9 cellular contexts compared by ENCODE assay signal in genomic region chr1:185046639-185047038, GRCh38. TPM values are rescaled to one million over a fixed set of nuclear protein-coding genes. Genes with fewer than 3 reads are reported as not detected.
DNase-seq lines count a peak whose midpoint lies in the region; ATAC-seq and TF ChIP-seq lines count a peak whose summit lies in the region.
"Had no signal": no experiment of that assay in that cellular context is flagged by ENCODE, and none has a peak within 500 bp of the region (broad histone marks: within the 10 kb centered on the region; RNA-seq: fewer than 3 reads in every experiment).

No MANE protein-coding gene starts in this region.

- WGBS in right cardiac atrium, result 1% methylated on average over 6 of the region's 6 CpGs

- TF ChIP-seq CTCF in HCT116 (IDR thresholded peaks at IDR 0.05 in 2 of 3, conservative IDR thresholded peaks at IDR 0.05 in 1 of 3; ENCODE audit: borderline replicate concordance in 1 of 3, insufficient read depth in 1 of 3, low read depth in 2 of 3, low read length in 2 of 3) (no peak), WI38 (IDR thresholded peaks at IDR 0.05; ENCODE audit: low read depth, low read length) (no peak)

- H3K9ac ChIP-seq in HCT116 (ENCODE audit: low read length) (peak overlapping the region; percentile 82), skeletal muscle satellite cell (ENCODE audit: low read depth, low read length) (peak overlapping the region; percentile 84)

- ATAC-seq in HCT116 (no peak), right cardiac atrium (no peak), HG03025 (IDR thresholded peaks at IDR 0.05; ENCODE audit: low FRiP score, unreplicated experiment) (no peak)

- H3K4me2 ChIP-seq in HCT116 (ENCODE audit: low read length) (peak overlapping the region; percentile 91), skeletal muscle satellite cell (ENCODE audit: low read length) (peak overlapping the region; percentile 89)

- no peak overlapping the region for H3K27ac ChIP-seq in HCT116 (ENCODE audit: low read depth, low read length)
- no peak overlapping the region for H3K27ac ChIP-seq in right cardiac atrium (ENCODE audit: low read length)

- no TSS peak for BruUV-seq in HCT116 (replicated peaks; lab: Mats Ljungman, UMichigan)

- CTCF ChIA-PET in HCT116 (lab: Charles Lee), result no interaction called here

- no peak for TF ChIP-seq POLR2A in HCT116 (IDR thresholded peaks at IDR 0.05; ENCODE audit: borderline replicate concordance, extremely low read depth, insufficient read depth, insufficient read length)

- RAD21 ChIA-PET in HCT116 (lab: Charles Lee; ENCODE audit: low non-redundant PET in 1 of 2, low total read pairs in 2 of 2, uncharacterized antibody in 2 of 2, unreplicated experiment in 2 of 2), result no interaction called here

- POLR2A ChIA-PET in HCT116 (lab: Charles Lee), result no interaction called here

- H3K4me1 ChIP-seq in HCT116 (ENCODE audit: control insufficient read depth in 1 of 2, insufficient read depth in 2 of 2, low read length in 2 of 2), result peaks cover 6 to 17% of the 10 kb centered on the region in 2 experiments; a peak in 3 of 4 replicates
- H3K4me1 ChIP-seq in right cardiac atrium (ENCODE audit: control insufficient read depth, insufficient read depth, low read length), result no peaks in the 10 kb centered on the region
- H3K4me1 ChIP-seq in skeletal muscle satellite cell (ENCODE audit: control insufficient read depth, insufficient read depth, low read length), result peaks cover 14% of the 10 kb centered on the region

- H2AFZ ChIP-seq in HCT116 (ENCODE audit: low read depth, low read length, poor library complexity, severe bottlenecking), result no peak overlapping the region

- no peak for TF ChIP-seq RAD21 in HCT116 (IDR thresholded peaks at IDR 0.05; ENCODE audit: low read depth)

- H3K9me2 ChIP-seq in HCT116 (ENCODE audit: insufficient read depth), result no peaks in the 10 kb centered on the region

- no peaks in the 10 kb centered on the region for H3K9me3 ChIP-seq in HCT116 (ENCODE audit: control insufficient read depth in 1 of 2, insufficient read depth in 1 of 2, low read depth in 1 of 2, low read length in 2 of 2)
- no peaks in the 10 kb centered on the region for H3K9me3 ChIP-seq in right cardiac atrium (ENCODE audit: control insufficient read depth, low read length)
- no peaks in the 10 kb centered on the region for H3K9me3 ChIP-seq in skeletal muscle satellite cell (replicated peaks; ENCODE audit: low read length)
- H3K9me3 ChIP-seq: mucosa of descending colon had no signal

- peaks cover 60% of the 10 kb centered on the region for H3K79me2 ChIP-seq in HCT116 (ENCODE audit: insufficient read depth, low read length)

- intact Hi-C loops in HCT116 (cut with micrococcal nuclease), result no loop called here
- intact Hi-C loops in right cardiac atrium (cut with DNase I), result no loop called here

- H3K36me3 ChIP-seq in HCT116 (ENCODE audit: control insufficient read depth in 1 of 2, insufficient read depth in 2 of 2, low read length in 2 of 2) (no peaks in the 10 kb centered on the region), skeletal muscle satellite cell (ENCODE audit: insufficient read depth, low read length) (no peaks in the 10 kb centered on the region)

- H4K20me1 ChIP-seq in HCT116 (ENCODE audit: insufficient read depth), result peaks cover 4% of the 10 kb centered on the region; the same call in 1 of the 2 replicates

- H3K27me3 ChIP-seq in HCT116 (ENCODE audit: insufficient read depth, low read length) (no peaks in the 10 kb centered on the region), right cardiac atrium (ENCODE audit: control insufficient read depth, insufficient read depth) (no peaks in the 10 kb centered on the region), skeletal muscle satellite cell (ENCODE audit: control insufficient read depth, insufficient read depth, low read length) (no peaks in the 10 kb centered on the region)

- DNase-seq in HCT116 (ENCODE audit: low read depth, low spot score), result no peak
- no peak for DNase-seq in right cardiac atrium
- no peak for DNase-seq in EL
- no peak for DNase-seq in stimulated activated CD4-positive, alpha-beta T cell treated with anti-CD3 and anti-CD28 coated beads, Interleukin-4, amount 100 ng/mL, for 4 hours
- DNase-seq in hippocampal formation (lab: John Stamatoyannopoulos, UW), result no peak

- H3K4me3 ChIP-seq in HCT116 (replicated peaks in 1 of 2; ENCODE audit: low read depth in 1 of 2, low read length in 2 of 2), result peak overlapping the region; percentile 81 to 86
- H3K4me3 ChIP-seq in WI38 (ENCODE audit: low read depth, low read length), result peak overlapping the region; percentile 93
- H3K4me3 ChIP-seq in right cardiac atrium (ENCODE audit: low read length), result peak overlapping the region; percentile 92
- peak overlapping the region; percentile 89 for H3K4me3 ChIP-seq in skeletal muscle satellite cell (ENCODE audit: low read length)

TF ChIP-seq in HCT116, 20 proteins besides CTCF, POLR2A, EP300 and RAD21:
- no peak for TF ChIP-seq POLR2AphosphoS5 (IDR thresholded peaks at IDR 0.05; ENCODE audit: low read depth, low read length)
- no peak for TF ChIP-seq EZH2phosphoT487 (IDR thresholded peaks at IDR 0.05; ENCODE audit: borderline replicate concordance)
- TF ChIP-seq, protein P1, sequence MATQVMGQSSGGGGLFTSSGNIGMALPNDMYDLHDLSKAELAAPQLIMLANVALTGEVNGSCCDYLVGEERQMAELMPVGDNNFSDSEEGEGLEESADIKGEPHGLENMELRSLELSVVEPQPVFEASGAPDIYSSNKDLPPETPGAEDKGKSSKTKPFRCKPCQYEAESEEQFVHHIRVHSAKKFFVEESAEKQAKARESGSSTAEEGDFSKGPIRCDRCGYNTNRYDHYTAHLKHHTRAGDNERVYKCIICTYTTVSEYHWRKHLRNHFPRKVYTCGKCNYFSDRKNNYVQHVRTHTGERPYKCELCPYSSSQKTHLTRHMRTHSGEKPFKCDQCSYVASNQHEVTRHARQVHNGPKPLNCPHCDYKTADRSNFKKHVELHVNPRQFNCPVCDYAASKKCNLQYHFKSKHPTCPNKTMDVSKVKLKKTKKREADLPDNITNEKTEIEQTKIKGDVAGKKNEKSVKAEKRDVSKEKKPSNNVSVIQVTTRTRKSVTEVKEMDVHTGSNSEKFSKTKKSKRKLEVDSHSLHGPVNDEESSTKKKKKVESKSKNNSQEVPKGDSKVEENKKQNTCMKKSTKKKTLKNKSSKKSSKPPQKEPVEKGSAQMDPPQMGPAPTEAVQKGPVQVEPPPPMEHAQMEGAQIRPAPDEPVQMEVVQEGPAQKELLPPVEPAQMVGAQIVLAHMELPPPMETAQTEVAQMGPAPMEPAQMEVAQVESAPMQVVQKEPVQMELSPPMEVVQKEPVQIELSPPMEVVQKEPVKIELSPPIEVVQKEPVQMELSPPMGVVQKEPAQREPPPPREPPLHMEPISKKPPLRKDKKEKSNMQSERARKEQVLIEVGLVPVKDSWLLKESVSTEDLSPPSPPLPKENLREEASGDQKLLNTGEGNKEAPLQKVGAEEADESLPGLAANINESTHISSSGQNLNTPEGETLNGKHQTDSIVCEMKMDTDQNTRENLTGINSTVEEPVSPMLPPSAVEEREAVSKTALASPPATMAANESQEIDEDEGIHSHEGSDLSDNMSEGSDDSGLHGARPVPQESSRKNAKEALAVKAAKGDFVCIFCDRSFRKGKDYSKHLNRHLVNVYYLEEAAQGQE (IDR thresholded peaks at IDR 0.05; ENCODE audit: low read depth), result no peak
- TF ChIP-seq, protein P2, sequence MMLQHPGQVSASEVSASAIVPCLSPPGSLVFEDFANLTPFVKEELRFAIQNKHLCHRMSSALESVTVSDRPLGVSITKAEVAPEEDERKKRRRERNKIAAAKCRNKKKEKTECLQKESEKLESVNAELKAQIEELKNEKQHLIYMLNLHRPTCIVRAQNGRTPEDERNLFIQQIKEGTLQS (IDR thresholded peaks at IDR 0.05), result no peak
- TF ChIP-seq CEBPB (IDR thresholded peaks at IDR 0.05; ENCODE audit: low read depth), result no peak
- TF ChIP-seq SRF (IDR thresholded peaks at IDR 0.05; ENCODE audit: low read depth), result no peak
- no peak for TF ChIP-seq YY1 (IDR thresholded peaks at IDR 0.05; ENCODE audit: extremely low read depth, insufficient replicate concordance, low read depth, low read length)
- TF ChIP-seq EGR1 (IDR thresholded peaks at IDR 0.05; ENCODE audit: low read depth), result no peak
- no peak for TF ChIP-seq FOSL1 (IDR thresholded peaks at IDR 0.05; ENCODE audit: low read depth)
- no peak for TF ChIP-seq SP1 (IDR thresholded peaks at IDR 0.05; ENCODE audit: low read depth)
- TF ChIP-seq SIN3A (IDR thresholded peaks at IDR 0.05; ENCODE audit: low read depth), result no peak; the same call in 1 of the 2 replicates
- no peak for TF ChIP-seq TCF7L2 (IDR thresholded peaks at IDR 0.05; ENCODE audit: borderline replicate concordance, extremely low read depth, insufficient read depth, insufficient read length)

RNA-seq across cellular contexts. Expression of gene RNF2, which starts 1.3 kb away (rescaled TPM):
- total RNA-seq in HCT116 (2021; ENCODE audit: unreplicated experiment) (39.1 TPM), right cardiac atrium (10 to 100 TPM; 12.6 to 16.6 (median 14.0) TPM)
- polyA plus RNA-seq in HCT116 (2012), result 36.4 and 39.1 TPM in 2 replicates
- 3.9 TPM for polyA plus RNA-seq in right cardiac atrium
- total RNA-seq in skeletal muscle satellite cell (2012; rRNA removed), result 16.4 and 18.8 TPM in 2 replicates
